In the genomic region with DNA sequence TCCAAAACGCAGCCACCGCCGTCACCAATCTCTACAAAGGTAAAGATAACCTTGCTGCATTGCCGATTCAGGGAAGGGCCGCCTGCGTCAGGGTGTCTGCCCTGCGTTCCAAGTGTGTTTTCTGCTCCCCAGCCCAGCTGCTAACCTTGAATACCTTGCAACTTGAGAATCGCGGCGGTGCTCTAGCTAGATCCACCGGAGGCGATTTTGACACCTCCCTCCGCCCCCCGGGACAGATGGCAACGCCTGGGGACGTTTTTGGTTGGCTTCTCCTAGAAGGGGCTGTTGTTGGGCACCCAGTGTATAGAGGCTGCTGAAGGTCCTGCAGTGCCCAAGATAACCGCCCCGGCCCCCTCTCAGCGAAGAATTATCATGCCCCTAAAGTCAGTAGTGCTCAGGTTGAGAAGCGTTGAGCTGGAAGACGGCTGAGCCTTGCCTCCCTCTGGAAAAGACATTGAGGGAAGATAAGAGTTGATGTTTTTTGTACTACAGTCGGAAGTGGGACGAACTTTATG, we compare ENCODE assay signal across 8 cellular contexts. TPM values are rescaled to one million over a fixed set of nuclear protein-coding genes. Genes with fewer than 3 reads are reported as not detected.
A peak's percentile ranks its signal among the peaks of the same experiment; 100 is the strongest.
DNase-seq lines count a peak whose midpoint lies in the region; ATAC-seq and TF ChIP-seq lines count a peak whose summit lies in the region.

No MANE protein-coding gene starts in this region.

- peak overlapping the region; percentile 93 to 100 (median 98) for H3K27ac ChIP-seq in tibial nerve

- peaks cover 59% of the 10 kb centered on the region for H3K4me1 ChIP-seq in mononuclear cell (ENCODE audit: insufficient read depth, low read length)
- peaks cover 3 to 60% (median 44%) of the 10 kb centered on the region in 4 donors for H3K4me1 ChIP-seq in tibial nerve

- H3K27me3 ChIP-seq in mononuclear cell (ENCODE audit: insufficient read depth, low read length) (no peaks in the 10 kb centered on the region), tibial nerve (no peaks in the 10 kb centered on the region)

- TF ChIP-seq POLR2A in tibial nerve (IDR thresholded peaks at IDR 0.05) = no peak

- H3K4me3 Mint-ChIP-seq in dendritic cell treated with granulocyte-macrophage colony-stimulating factor and Interleukin-4, amounts not matched to agents 40 ng/mL and 50 ng/mL, for 4 days = peak overlapping the region; percentile 80

- no peaks in the 10 kb centered on the region for H3K27me3 Mint-ChIP-seq in dendritic cell treated with granulocyte-macrophage colony-stimulating factor and Interleukin-4, amounts not matched to agents 40 ng/mL and 50 ng/mL, for 4 days

- no peaks in the 10 kb centered on the region for H3K9me3 Mint-ChIP-seq in dendritic cell treated with granulocyte-macrophage colony-stimulating factor and Interleukin-4, amounts not matched to agents 40 ng/mL and 50 ng/mL, for 4 days

- peak overlapping the region; percentile 99 for H3K27ac Mint-ChIP-seq in dendritic cell treated with granulocyte-macrophage colony-stimulating factor and Interleukin-4, amounts not matched to agents 40 ng/mL and 50 ng/mL, for 4 days

- WGBS in tibial nerve, 2 donors = 1% methylated on average over 20 to 22 of the region's 23 CpGs

- H3K36me3 Mint-ChIP-seq in dendritic cell treated with granulocyte-macrophage colony-stimulating factor and Interleukin-4, amounts not matched to agents 40 ng/mL and 50 ng/mL, for 4 days (ENCODE audit: low read depth) = peaks cover 55% of the 10 kb centered on the region

- H3K4me1 Mint-ChIP-seq in dendritic cell treated with granulocyte-macrophage colony-stimulating factor and Interleukin-4, amounts not matched to agents 40 ng/mL and 50 ng/mL, for 4 days (ENCODE audit: low read depth) = peaks cover 45% of the 10 kb centered on the region

- TF ChIP-seq EP300 in tibial nerve (IDR thresholded peaks at IDR 0.05) = no peak

- ATAC-seq in HG02678 (IDR thresholded peaks at IDR 0.05; ENCODE audit: unreplicated experiment) = no peak

- H3K4me3 ChIP-seq in mononuclear cell (ENCODE audit: low read length) = peak overlapping the region; percentile 87
- peak overlapping the region; percentile 81 to 99 (median 96) for H3K4me3 ChIP-seq in tibial nerve

- TF ChIP-seq CTCF in tibial nerve (IDR thresholded peaks at IDR 0.05) = no peak

- no peaks in the 10 kb centered on the region for H3K9me3 ChIP-seq in mononuclear cell (ENCODE audit: low read depth, low read length)
- no peaks in the 10 kb centered on the region for H3K9me3 ChIP-seq in tibial nerve

- peaks cover 0 to 18% (median 0%) of the 10 kb centered on the region in 3 donors for H3K36me3 ChIP-seq in tibial nerve

- DNase-seq in NCI-H2029 treated with DMSO at 0.1 percent for 48 hours (lab: John Stamatoyannopoulos, UW) (peak; percentile 19), NCI-H2029 (lab: John Stamatoyannopoulos, UW) (no peak), T-helper 1 cell (peak in 4 of 5 donors; percentile 14 to 33 (median 18)), tibial nerve (ENCODE audit: low spot score in 2 of 2) (peak in 1 of 2 donors; percentile 24), NOMO-1 treated with dmso at 0.1 percent for 144 hours (lab: John Stamatoyannopoulos, UW; ENCODE audit: unreplicated experiment) (no peak)

- intact Hi-C loops in dendritic cell treated with granulocyte-macrophage colony-stimulating factor and Interleukin-4, amounts not matched to agents 40 ng/mL and 50 ng/mL, for 4 days (cut with micrococcal nuclease) = loop anchor here (5.0 kb wide), 3 partner anchors 34 to 131 kb away; a partner anchor contains a TSS

RNA-seq across cellular contexts. Expression of a gene that starts 1.6 kb away (rescaled TPM):
- total RNA-seq in mononuclear cell = 143 TPM
- 10 to 100 TPM; 39.9 to 54.3 (median 50.6) TPM for total RNA-seq in tibial nerve

Comparison
In these comparisons a context has a peak if more than half of its experiments do, and no peak if none do; other contexts are left out.
1. DNase-seq: peak in NCI-H2029 treated with DMSO at 0.1 percent for 48 hours (single experiment) and T-helper 1 cell (4 of 5); none in NCI-H2029 (single experiment) and NOMO-1 treated with dmso at 0.1 percent for 144 hours (single experiment).